11 cellular contexts compared by ENCODE assay signal in genomic region chr1:193338194-193338593, GRCh38.
DNase-seq lines count a peak whose midpoint lies in the region; ATAC-seq and TF ChIP-seq lines count a peak whose summit lies in the region.
"Had no signal": no experiment of that assay in that cellular context is flagged by ENCODE, and none has a peak within 500 bp of the region (broad histone marks: within the 10 kb centered on the region; RNA-seq: fewer than 3 reads in every experiment).

No MANE protein-coding gene starts in this region.

- H3K36me3 ChIP-seq in breast epithelium (no peaks in the 10 kb centered on the region), testis (ENCODE audit: low read depth, missing control alignments) (no peaks in the 10 kb centered on the region)
- H3K36me3 ChIP-seq: lower lobe of right lung had no signal

- peak; percentile 53 for ATAC-seq in HG03139 (IDR thresholded peaks at IDR 0.05; ENCODE audit: unreplicated experiment)
- ATAC-seq in stimulated activated naive CD8-positive, alpha-beta T cell treated with anti-CD3 and anti-CD28 coated beads, Interleukin-15, amount 100 ng/mL, for 72 hours: peak; percentile 60
- ATAC-seq: lower lobe of right lung had no signal

- in situ Hi-C loops in astrocyte of the cerebellum (cut with HindIII; ENCODE audit: low sequenced_read_pairs): no loop called here

- H3K27ac ChIP-seq in breast epithelium (no peak overlapping the region), testis (no peak overlapping the region)
- H3K27ac ChIP-seq: lower lobe of right lung had no signal

- peaks cover 6 to 12% of the 10 kb centered on the region in 2 donors for H3K9me3 ChIP-seq in breast epithelium
- no peaks in the 10 kb centered on the region for H3K9me3 ChIP-seq in testis

- no peak overlapping the region for H3K27ac Mint-ChIP-seq in MCF 10A (ENCODE audit: low read depth, unreplicated experiment)
- peak overlapping the region in 1 of 2 donors; percentile 57 for H3K27ac Mint-ChIP-seq in stimulated activated naive CD8-positive, alpha-beta T cell treated with anti-CD3 and anti-CD28 coated beads, Interleukin-15, amount 100 ng/mL, for 72 hours
- H3K27ac Mint-ChIP-seq: T-helper 1 cell treated with Interleukin-12 subunit alpha and Interleukin-12 subunit beta and Interleukin-4 antibody, amounts not matched to agents 30 μg/mL and 1 μg/mL, for 36 hours had no signal

- H3K9me3 Mint-ChIP-seq in MCF 10A (ENCODE audit: unreplicated experiment): peaks cover 6% of the 10 kb centered on the region
- H3K9me3 Mint-ChIP-seq in stimulated activated naive CD8-positive, alpha-beta T cell treated with anti-CD3 and anti-CD28 coated beads, Interleukin-15, amount 100 ng/mL, for 72 hours: peaks cover 0 to 14% of the 10 kb centered on the region in 2 donors

- no peak for TF ChIP-seq POLR2A in breast epithelium (IDR thresholded peaks at IDR 0.05)
- TF ChIP-seq POLR2A in testis (IDR thresholded peaks at IDR 0.05): no peak

- no peaks in the 10 kb centered on the region for H3K27me3 Mint-ChIP-seq in MCF 10A (ENCODE audit: insufficient read depth, unreplicated experiment)
- no peaks in the 10 kb centered on the region for H3K27me3 Mint-ChIP-seq in stimulated activated naive CD8-positive, alpha-beta T cell treated with anti-CD3 and anti-CD28 coated beads, Interleukin-15, amount 100 ng/mL, for 72 hours

- H3K4me1 Mint-ChIP-seq in MCF 10A (ENCODE audit: insufficient read depth, unreplicated experiment): peaks cover 12% of the 10 kb centered on the region
- peaks cover 5% of the 10 kb centered on the region for H3K4me1 Mint-ChIP-seq in stimulated activated naive CD8-positive, alpha-beta T cell treated with anti-CD3 and anti-CD28 coated beads, Interleukin-15, amount 100 ng/mL, for 72 hours

- CTCF ChIA-PET in MCF 10A (lab: Yijun Ruan, JAX): interaction anchor here (0.6 to 2.7 kb wide), 10 partner anchors 10 to 391 kb away, joined by 3 to 15 read pairs (median 4); partner anchors contain the start of gene B3GALT2

- H3K4me3 ChIP-seq in breast epithelium (no peak overlapping the region), astrocyte of the cerebellum (ENCODE audit: low read depth, low read length) (no peak overlapping the region), testis (no peak overlapping the region)
- H3K4me3 ChIP-seq: lower lobe of right lung had no signal

- intact Hi-C loops in MCF 10A (cut with micrococcal nuclease): loop anchor here (1.0 kb wide), 2 partner anchors 155 to 195 kb away; no protein-coding TSS in a partner anchor
- intact Hi-C loops in breast epithelium (cut with DNase I; ENCODE audit: low total_unique reads): no loop called here
- intact Hi-C loops in testis (cut with DNase I; ENCODE audit: low total_unique reads): no loop called here

- peak; percentile 41 for TF ChIP-seq CTCF in MCF 10A (IDR thresholded peaks at IDR 0.05; ENCODE audit: unreplicated experiment)
- no peak for TF ChIP-seq CTCF in breast epithelium (IDR thresholded peaks at IDR 0.05)
- peak; percentile 8 for TF ChIP-seq CTCF in astrocyte of the cerebellum (IDR thresholded peaks at IDR 0.05; ENCODE audit: low read depth, low read length, missing control alignments)
- TF ChIP-seq CTCF in testis (IDR thresholded peaks at IDR 0.05): no peak

- H3K27me3 ChIP-seq in breast epithelium (no peaks in the 10 kb centered on the region), testis (no peaks in the 10 kb centered on the region)

- no peak overlapping the region for H3K4me3 Mint-ChIP-seq in MCF 10A (ENCODE audit: unreplicated experiment)
- no peak overlapping the region for H3K4me3 Mint-ChIP-seq in stimulated activated naive CD8-positive, alpha-beta T cell treated with anti-CD3 and anti-CD28 coated beads, Interleukin-15, amount 100 ng/mL, for 72 hours
- H3K4me3 Mint-ChIP-seq: T-helper 1 cell treated with Interleukin-12 subunit alpha and Interleukin-12 subunit beta and Interleukin-4 antibody, amounts not matched to agents 30 μg/mL and 1 μg/mL, for 36 hours had no signal

- no peaks in the 10 kb centered on the region for H3K36me3 Mint-ChIP-seq in MCF 10A (ENCODE audit: insufficient read depth, unreplicated experiment)

- H3K4me1 ChIP-seq in breast epithelium (no peaks in the 10 kb centered on the region), testis (no peaks in the 10 kb centered on the region)

- POLR2A ChIA-PET in MCF 10A (lab: Yijun Ruan, JAX): interaction anchor here (0.6 to 1.1 kb wide), 3 partner anchors 10 to 216 kb away, joined by 3 read pairs; partner anchors contain the start of gene CDC73

- 53 to 74% methylated on average over 2 of the region's 2 CpGs for WGBS in testis, 2 donors

- BruUV-seq in MCF 10A (replicated peaks; lab: Mats Ljungman, UMichigan): no TSS peak

- DNase-seq in MCF 10A (ENCODE audit: unreplicated experiment) (peak; percentile 27), breast epithelium (ENCODE audit: low spot score in 2 of 2) (no peak), astrocyte of the cerebellum (ENCODE audit: low read depth) (no peak), NCI-H2196 treated with DMSO at 0.1 percent for 48 hours (lab: John Stamatoyannopoulos, UW; ENCODE audit: unreplicated experiment) (no peak), testis (no peak), mucosa of gallbladder (ENCODE audit: low spot score) (no peak)
- no peak for DNase-seq in stimulated activated naive CD8-positive, alpha-beta T cell treated with anti-CD3 and anti-CD28 coated beads, Interleukin-15, amount 100 ng/mL, for 72 hours
- DNase-seq: anterior cingulate cortex, lower lobe of right lung had no signal

Comparison
In these comparisons a context has a peak if more than half of its experiments do, and no peak if none do; other contexts are left out.
1. CTCF ChIP-seq: peak in MCF 10A (single experiment) and astrocyte of the cerebellum (single experiment); none in breast epithelium (0 of 3) and testis (0 of 3).